Comparison of ENCODE assay signal across 9 cellular contexts in the genomic region with DNA sequence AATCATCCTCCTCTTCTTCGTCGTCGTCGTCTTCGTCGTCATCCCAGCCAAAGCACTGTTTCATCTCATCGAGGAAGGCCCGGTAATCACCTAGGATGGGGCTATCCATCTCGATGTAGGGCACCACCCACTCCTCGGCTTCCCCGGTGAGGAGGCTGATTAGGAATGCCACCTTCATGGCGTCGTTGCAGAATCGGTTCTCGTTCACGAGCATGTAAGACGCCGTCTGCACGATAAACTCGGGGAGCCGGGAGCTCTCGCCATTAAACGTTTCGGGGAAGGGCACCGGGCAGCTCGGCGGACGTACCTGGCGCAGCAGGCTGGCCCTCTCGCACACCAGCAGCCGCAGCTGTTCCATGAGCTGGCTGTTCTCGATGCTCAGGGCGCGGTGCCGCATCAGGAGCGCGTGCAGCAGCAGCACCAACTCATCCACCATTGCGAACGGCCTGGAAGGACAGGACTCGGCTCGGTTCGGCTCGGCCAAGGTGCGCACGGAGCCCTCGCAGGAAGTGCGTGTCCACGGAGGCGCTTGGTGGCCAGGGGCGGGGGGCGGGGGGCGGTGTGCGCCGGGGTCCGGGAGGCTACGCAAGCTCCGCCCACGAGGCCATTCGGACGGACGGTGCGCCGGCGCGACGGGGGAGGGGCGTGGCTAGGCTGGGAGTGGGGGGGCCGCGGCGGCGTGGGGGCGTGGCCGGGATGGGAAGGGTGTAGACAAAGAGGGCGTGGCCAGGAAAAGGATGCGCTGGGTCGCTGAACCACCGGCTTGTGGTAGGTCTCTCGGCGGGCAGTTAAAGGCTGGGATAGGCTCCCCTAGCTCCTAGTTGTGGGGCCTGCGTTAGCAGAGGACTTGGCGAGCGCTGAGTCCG. TPM values are rescaled to one million over a fixed set of nuclear protein-coding genes. Genes with fewer than 3 reads are reported as not detected.
DNase-seq lines count a peak whose midpoint lies in the region; ATAC-seq and TF ChIP-seq lines count a peak whose summit lies in the region.
"Had no signal": no experiment of that assay in that cellular context is flagged by ENCODE, and none has a peak within 500 bp of the region (broad histone marks: within the 10 kb centered on the region; RNA-seq: fewer than 3 reads in every experiment).

A gene (minus strand): TSS at position 544 of the 866 bp plus-strand sequence. CDS start 108 bp downstream, at position 436.

- peak; percentile 93 for ATAC-seq in GM23338
- ATAC-seq in PC-3 = peak; percentile 79
- peak; percentile 83 for ATAC-seq in stimulated activated memory B cell treated with anti-CD40 and anti-IgM and Interleukin-4, amounts not matched to agents 10 μg/mL and 1 μg/mL and 100 μg/mL, for 72 hours
- no peak for ATAC-seq in GM19351 (IDR thresholded peaks at IDR 0.05; ENCODE audit: unreplicated experiment)
- no peak for ATAC-seq in HG02981 (IDR thresholded peaks at IDR 0.05; ENCODE audit: unreplicated experiment)

- H3K36me3 Mint-ChIP-seq in GM23338 (ENCODE audit: low read depth) = peaks cover 8% of the 10 kb centered on the region; the same call in 2 of the 3 replicates
- H3K36me3 Mint-ChIP-seq in nephron (ENCODE audit: low read depth) = no peaks in the 10 kb centered on the region
- H3K36me3 Mint-ChIP-seq in stimulated activated memory B cell treated with anti-CD40 and anti-IgM and Interleukin-4, amounts not matched to agents 10 μg/mL and 1 μg/mL and 100 μg/mL, for 72 hours = no peaks in the 10 kb centered on the region

- H3K79me2 ChIP-seq in GM23338 (replicated peaks; ENCODE audit: insufficient read depth) (no peaks in the 10 kb centered on the region), PC-3 (ENCODE audit: low read length) (peaks cover 35% of the 10 kb centered on the region)

- H3K27me3 ChIP-seq in GM23338 (ENCODE audit: insufficient read depth) (no peaks in the 10 kb centered on the region), PC-3 (ENCODE audit: low read length) (no peaks in the 10 kb centered on the region)

- TSS peak; percentile 77 for BruUV-seq in PC-3 (replicated peaks; lab: Mats Ljungman, UMichigan)

- H3K4me1 ChIP-seq in GM23338 (ENCODE audit: insufficient read depth) = peaks cover 8% of the 10 kb centered on the region; the same call in 1 of the 2 replicates
- peaks cover 14% of the 10 kb centered on the region; the same call in 1 of the 2 replicates for H3K4me1 ChIP-seq in PC-3 (ENCODE audit: insufficient read depth, low read length)

- POLR2A ChIA-PET in PC-3 (lab: Charles Lee; ENCODE audit: unreplicated experiment) = interaction anchor here (0.5 to 0.6 kb wide), 4 partner anchors 14 to 411 kb away, joined by 3 to 5 read pairs (median 4); no protein-coding TSS in a partner anchor

- peaks cover 28% of the 10 kb centered on the region for H3K4me1 Mint-ChIP-seq in GM23338
- peaks cover 11% of the 10 kb centered on the region for H3K4me1 Mint-ChIP-seq in nephron
- H3K4me1 Mint-ChIP-seq in stimulated activated memory B cell treated with anti-CD40 and anti-IgM and Interleukin-4, amounts not matched to agents 10 μg/mL and 1 μg/mL and 100 μg/mL, for 72 hours = peaks cover 5% of the 10 kb centered on the region

- TF ChIP-seq CTCF in GM23338 (conservative IDR thresholded peaks at IDR 0.05; ENCODE audit: low read depth in 2 of 2) = no peak
- TF ChIP-seq CTCF in PC-3 (conservative IDR thresholded peaks at IDR 0.05; ENCODE audit: low read depth, low read length) = no peak
- no peak for TF ChIP-seq CTCF in nephron (IDR thresholded peaks at IDR 0.05; ENCODE audit: unreplicated experiment in 3 of 3)

- H3K9me3 Mint-ChIP-seq in GM23338 = no peaks in the 10 kb centered on the region
- peaks cover 8% of the 10 kb centered on the region for H3K9me3 Mint-ChIP-seq in nephron
- H3K9me3 Mint-ChIP-seq in stimulated activated memory B cell treated with anti-CD40 and anti-IgM and Interleukin-4, amounts not matched to agents 10 μg/mL and 1 μg/mL and 100 μg/mL, for 72 hours = no peaks in the 10 kb centered on the region

- CTCF ChIA-PET in PC-3 (lab: Charles Lee) = interaction anchor here (0.6 to 1.2 kb wide), 3 partner anchors 137 to 1529 kb away, joined by 3 to 6 read pairs (median 3); no protein-coding TSS in a partner anchor

- H3K4me3 Mint-ChIP-seq in GM23338 = peak within 1 kb of the TSS; percentile 91
- H3K4me3 Mint-ChIP-seq in nephron = peak within 1 kb of the TSS; percentile 84 to 94 (median 91)
- H3K4me3 Mint-ChIP-seq in stimulated activated memory B cell treated with anti-CD40 and anti-IgM and Interleukin-4, amounts not matched to agents 10 μg/mL and 1 μg/mL and 100 μg/mL, for 72 hours = peak within 1 kb of the TSS; percentile 71

- no peaks in the 10 kb centered on the region for H4K20me1 ChIP-seq in GM23338 (replicated peaks; ENCODE audit: insufficient read depth)
- H4K20me1 ChIP-seq in PC-3 (ENCODE audit: low read length) = no peaks in the 10 kb centered on the region

- no peaks in the 10 kb centered on the region for H3K9me2 ChIP-seq in GM23338 (ENCODE audit: insufficient read depth)
- no peaks in the 10 kb centered on the region for H3K9me2 ChIP-seq in PC-3 (replicated peaks; ENCODE audit: low read length)

- H3F3A ChIP-seq in GM23338 (replicated peaks; ENCODE audit: low read depth) (no peaks in the 10 kb centered on the region), PC-3 (ENCODE audit: low read length, unreplicated experiment) (no peaks in the 10 kb centered on the region)

- peak within 1 kb of the TSS; percentile 86 for H3K27ac Mint-ChIP-seq in GM23338
- H3K27ac Mint-ChIP-seq in nephron = peak within 1 kb of the TSS in 2 of 3 experiments; percentile 71 to 74
- H3K27ac Mint-ChIP-seq in stimulated activated memory B cell treated with anti-CD40 and anti-IgM and Interleukin-4, amounts not matched to agents 10 μg/mL and 1 μg/mL and 100 μg/mL, for 72 hours = peak within 1 kb of the TSS; percentile 77

- H3K36me3 ChIP-seq in GM23338 (ENCODE audit: insufficient read depth) (no peaks in the 10 kb centered on the region), PC-3 (ENCODE audit: low read depth, low read length) (no peaks in the 10 kb centered on the region)

- H3K4me2 ChIP-seq in GM23338 (peak within 1 kb of the TSS; percentile 76), PC-3 (ENCODE audit: low read length) (peak within 1 kb of the TSS; percentile 84)

- intact Hi-C loops in PC-3 (cut with micrococcal nuclease) = loop anchor here (2.0 to 10.0 kb wide), 4 partner anchors 44 to 262 kb away; no protein-coding TSS in a partner anchor

- H3K9me3 ChIP-seq in PC-3 (ENCODE audit: low read length) = no peaks in the 10 kb centered on the region

- H3K27me3 Mint-ChIP-seq in GM23338 (ENCODE audit: insufficient read depth, low read depth, poor library complexity) (peaks cover 3% of the 10 kb centered on the region), nephron (ENCODE audit: low read depth) (no peaks in the 10 kb centered on the region)
- H3K27me3 Mint-ChIP-seq in stimulated activated memory B cell treated with anti-CD40 and anti-IgM and Interleukin-4, amounts not matched to agents 10 μg/mL and 1 μg/mL and 100 μg/mL, for 72 hours = no peaks in the 10 kb centered on the region

- H3K4me3 ChIP-seq in GM23338 (peak within 1 kb of the TSS; percentile 66), PC-3 (ENCODE audit: low read length) (peak within 1 kb of the TSS; percentile 99)

- H3K27ac ChIP-seq in GM23338 (ENCODE audit: low read depth) (peak within 1 kb of the TSS; percentile 57; the same call in 1 of the 2 replicates), PC-3 (ENCODE audit: low read length) (peak within 1 kb of the TSS; percentile 40)
- H3K27ac ChIP-seq: epithelial cell of prostate had no signal

- peak within 1 kb of the TSS; percentile 93 for H3K9ac ChIP-seq in PC-3 (ENCODE audit: low read length)

- DNase-seq in GM23338 (ENCODE audit: low spot score) = peak; percentile 89
- peak; percentile 89 for DNase-seq in PC-3
- DNase-seq in activated gamma-delta T cell treated with anti-CD3 and anti-CD28 coated beads, Interleukin-2, amount 50 U/mL, for 16 hours (ENCODE audit: low read depth) = peak; percentile 29
- DNase-seq in fibroblast of the conjunctiva (ENCODE audit: low read depth) = peak; percentile 60

- peak within 1 kb of the TSS; percentile 38; the same call in 1 of the 2 replicates for H2AFZ ChIP-seq in GM23338
- H2AFZ ChIP-seq in PC-3 (ENCODE audit: low read length) = peak within 1 kb of the TSS; percentile 93

TF ChIP-seq in GM23338, 12 proteins besides CTCF, POLR2A, EP300 and RAD21 (continues in another document):
- TF ChIP-seq STAT1 (IDR thresholded peaks at IDR 0.05; ENCODE audit: unreplicated experiment) = no peak
- TF ChIP-seq POLR2AphosphoS5 (IDR thresholded peaks at IDR 0.05; ENCODE audit: low read depth) = peak; percentile 73
- TF ChIP-seq NANOG (IDR thresholded peaks at IDR 0.05; ENCODE audit: borderline replicate concordance) = no peak

RNA-seq across cellular contexts. Expression of the gene that starts here (rescaled TPM):
- 12.4 and 15.5 TPM in 2 replicates for total RNA-seq in GM23338 (2014; rRNA removed; shearing (Covaris generic))
- 86.4 and 93.6 TPM in 2 replicates for polyA plus RNA-seq in GM23338 (2016; fragmentation: Nextera tagmentation; extraction: Ambion mirVana)
- 40.6 and 45.5 TPM in 2 replicates for total RNA-seq in PC-3 (2014; rRNA removed)

Comparison
In these comparisons a context has a peak if more than half of its experiments do, and no peak if none do; other contexts are left out.
1. ATAC-seq: peak in GM23338 (single experiment), PC-3 (single experiment) and stimulated activated memory B cell treated with anti-CD40 and anti-IgM and Interleukin-4, amounts not matched to agents 10 μg/mL and 1 μg/mL and 100 μg/mL, for 72 hours (single experiment); none in GM19351 (single experiment) and HG02981 (single experiment).
2. DNase-seq: peak in every context shown above with its lines; median percentile 89 in GM23338; 89 in PC-3; 60 in fibroblast of the conjunctiva; 29 in activated gamma-delta T cell treated with anti-CD3 and anti-CD28 coated beads, Interleukin-2, amount 50 U/mL, for 16 hours.
3. Peak in every context shown above with its lines, with median percentiles within 50 percentile points of each other: H3K27ac Mint-ChIP-seq and H3K4me3 Mint-ChIP-seq.